14 cellular contexts compared by ENCODE assay signal in the genomic region with DNA sequence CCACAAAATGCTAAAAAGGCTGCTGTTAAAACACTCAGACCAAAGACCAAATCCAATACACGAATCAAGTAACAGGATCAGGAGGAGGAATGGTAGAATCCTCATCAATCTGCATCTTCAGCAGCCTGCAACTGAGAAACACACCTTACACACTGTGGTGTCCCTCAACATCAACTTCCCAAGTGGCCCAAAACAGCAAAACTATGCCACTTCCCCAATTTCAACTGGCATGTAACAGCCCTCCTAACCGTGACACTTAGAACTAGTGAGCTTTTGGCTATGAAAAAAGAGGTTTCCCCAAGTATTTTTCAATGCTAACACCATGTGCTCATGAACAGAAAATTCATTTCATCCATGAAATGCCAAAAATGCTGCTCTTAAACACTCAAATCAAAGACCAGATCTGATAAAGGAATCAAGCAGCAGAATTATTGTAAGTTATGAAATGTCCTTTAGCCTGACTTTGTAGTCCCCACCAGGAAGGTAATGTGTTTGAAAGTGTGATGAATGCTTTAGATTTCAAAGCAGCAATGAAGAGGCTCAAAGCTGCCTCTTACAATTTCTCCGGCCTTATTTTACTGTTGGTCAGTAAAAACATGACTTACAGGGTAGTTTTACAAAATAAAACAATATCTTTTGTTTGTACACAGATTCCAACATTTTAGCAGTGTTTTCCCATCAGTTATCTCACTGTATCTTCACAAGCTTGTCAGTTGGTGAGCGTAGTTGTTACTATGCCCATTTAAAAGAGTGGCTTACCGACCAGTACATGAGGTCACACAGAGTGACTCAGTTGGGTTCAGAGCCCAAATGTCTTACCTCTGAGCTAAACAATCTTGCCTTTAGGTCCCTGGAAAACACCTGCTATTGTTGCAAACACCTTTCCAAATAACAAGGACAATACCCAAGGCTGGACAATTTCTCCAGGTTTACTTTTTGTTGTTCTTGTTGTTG.
DNase-seq lines count a peak whose midpoint lies in the region; ATAC-seq, FAIRE-seq and TF ChIP-seq lines count a peak whose summit lies in the region.
"Had no signal": no experiment of that assay in that cellular context is flagged by ENCODE, and none has a peak within 500 bp of the region (broad histone marks: within the 10 kb centered on the region; RNA-seq: fewer than 3 reads in every experiment).

No MANE protein-coding gene starts in this region.

- TF ChIP-seq CTCF in astrocyte (IDR thresholded peaks at IDR 0.05; ENCODE audit: insufficient read depth, low read depth, low read length) = no peak
- no peak for TF ChIP-seq CTCF in psoas muscle (IDR thresholded peaks at IDR 0.05)

- peaks cover 2% of the 10 kb centered on the region for H3K9me3 Mint-ChIP-seq in astrocyte (ENCODE audit: unreplicated experiment)
- H3K9me3 Mint-ChIP-seq in activated CD4-positive, alpha-beta memory T cell treated with anti-CD3 and anti-CD28 coated beads, Interleukin-2, amount 10 ng/mL, durations not matched to agents 7 days and 5 days = no peaks in the 10 kb centered on the region
- H3K9me3 Mint-ChIP-seq: nephron had no signal

- POLR2A ChIA-PET in activated CD4-positive, alpha-beta memory T cell treated with anti-CD3 and anti-CD28 coated beads, Interleukin-2, amount 10 ng/mL, durations not matched to agents 7 days and 5 days (lab: Charles Lee) = no interaction called here

- H2AFZ ChIP-seq in astrocyte (ENCODE audit: low read depth, low read length) = no peak overlapping the region

- peak overlapping the region; percentile 20 for H3K27ac Mint-ChIP-seq in astrocyte (ENCODE audit: unreplicated experiment)
- H3K27ac Mint-ChIP-seq in activated CD4-positive, alpha-beta memory T cell treated with anti-CD3 and anti-CD28 coated beads, Interleukin-2, amount 10 ng/mL, durations not matched to agents 7 days and 5 days = no peak overlapping the region
- H3K27ac Mint-ChIP-seq: nephron had no signal

- H3K27me3 Mint-ChIP-seq in astrocyte (ENCODE audit: low read depth, unreplicated experiment) = no peaks in the 10 kb centered on the region
- no peaks in the 10 kb centered on the region for H3K27me3 Mint-ChIP-seq in activated CD4-positive, alpha-beta memory T cell treated with anti-CD3 and anti-CD28 coated beads, Interleukin-2, amount 10 ng/mL, durations not matched to agents 7 days and 5 days
- H3K27me3 Mint-ChIP-seq: brain; CD4-positive, alpha-beta memory T cell had no signal

- CTCF ChIA-PET in activated CD4-positive, alpha-beta memory T cell treated with anti-CD3 and anti-CD28 coated beads, Interleukin-2, amount 10 ng/mL, durations not matched to agents 7 days and 5 days (lab: Charles Lee) = interaction anchor here (0.6 kb wide), 1 partner anchor 110 kb away, joined by 4 read pairs; no protein-coding TSS in a partner anchor

- peaks cover 13% of the 10 kb centered on the region for H3K4me1 Mint-ChIP-seq in astrocyte (ENCODE audit: low read depth, unreplicated experiment)
- H3K4me1 Mint-ChIP-seq in activated CD4-positive, alpha-beta memory T cell treated with anti-CD3 and anti-CD28 coated beads, Interleukin-2, amount 10 ng/mL, durations not matched to agents 7 days and 5 days = peaks cover 46% of the 10 kb centered on the region
- H3K4me1 Mint-ChIP-seq: nephron had no signal

- no peaks in the 10 kb centered on the region for H3K79me2 ChIP-seq in astrocyte (ENCODE audit: insufficient read depth, low read length)

- peak; percentile 73 for FAIRE-seq in GM19239 (lab: Jason Lieb, UNC)
- no peak for FAIRE-seq in astrocyte (lab: Jason Lieb, UNC)

- WGBS in psoas muscle, 3 donors = 72 to 83% (median 80%) methylated on average over 5 of the region's 5 CpGs

- H3K36me3 ChIP-seq in astrocyte (ENCODE audit: insufficient read depth, low read length) (no peaks in the 10 kb centered on the region), psoas muscle (ENCODE audit: insufficient read depth in 1 of 2, low read depth in 1 of 2) (no peaks in the 10 kb centered on the region)

- intact Hi-C loops in psoas muscle (cut with DNase I) = no loop called here

- no peaks in the 10 kb centered on the region for H3K27me3 ChIP-seq in astrocyte (ENCODE audit: insufficient read depth, low read length)
- no peaks in the 10 kb centered on the region for H3K27me3 ChIP-seq in psoas muscle (ENCODE audit: insufficient read depth in 3 of 3, low read length in 2 of 3)

- H3K4me2 ChIP-seq in astrocyte (ENCODE audit: low read length) = no peak overlapping the region

- H3K9ac ChIP-seq in astrocyte (ENCODE audit: low read length) = no peak overlapping the region

- no peaks in the 10 kb centered on the region for H3K36me3 Mint-ChIP-seq in astrocyte (ENCODE audit: low read depth, unreplicated experiment)
- peaks cover 40% of the 10 kb centered on the region for H3K36me3 Mint-ChIP-seq in activated CD4-positive, alpha-beta memory T cell treated with anti-CD3 and anti-CD28 coated beads, Interleukin-2, amount 10 ng/mL, durations not matched to agents 7 days and 5 days (ENCODE audit: low read depth)

- no peak overlapping the region for H3K4me3 ChIP-seq in astrocyte (ENCODE audit: insufficient read depth, low read depth, low read length)
- no peak overlapping the region for H3K4me3 ChIP-seq in psoas muscle

- ATAC-seq in psoas muscle = peak in 3 of 4 donors; percentile 47 to 68 (median 65)
- no peak for ATAC-seq in HG02623 (IDR thresholded peaks at IDR 0.05; ENCODE audit: unreplicated experiment)
- ATAC-seq: left lobe of liver had no signal

- no peak overlapping the region for H3K27ac ChIP-seq in astrocyte (ENCODE audit: low read depth, low read length)
- no peak overlapping the region for H3K27ac ChIP-seq in psoas muscle

- DNase-seq in GM19239 (ENCODE audit: insufficient read length, low spot score) = no peak
- DNase-seq in NCI-H226 = peak; percentile 15
- DNase-seq in astrocyte (ENCODE audit: low read depth) = peak; percentile 23
- no peak for DNase-seq in psoas muscle
- no peak for DNase-seq in GM19238 (ENCODE audit: insufficient read length, low spot score)
- no peak for DNase-seq in activated CD4-positive, alpha-beta memory T cell treated with anti-CD3 and anti-CD28 coated beads, Interleukin-2, amount 10 ng/mL, durations not matched to agents 7 days and 5 days
- DNase-seq: CD4-positive, alpha-beta memory T cell; hypothalamus; NCI-H1694 treated with DMSO at 0.1 percent for 48 hours; NCI-H526 had no signal

- H3K9me3 ChIP-seq in astrocyte (ENCODE audit: insufficient read depth, low read depth, low read length) (no peaks in the 10 kb centered on the region), psoas muscle (no peaks in the 10 kb centered on the region)

- H3K4me3 Mint-ChIP-seq in astrocyte (ENCODE audit: unreplicated experiment) = no peak overlapping the region
- H3K4me3 Mint-ChIP-seq in activated CD4-positive, alpha-beta memory T cell treated with anti-CD3 and anti-CD28 coated beads, Interleukin-2, amount 10 ng/mL, durations not matched to agents 7 days and 5 days = no peak overlapping the region
- H3K4me3 Mint-ChIP-seq: brain; CD4-positive, alpha-beta memory T cell; nephron had no signal

- no peaks in the 10 kb centered on the region for H4K20me1 ChIP-seq in astrocyte (ENCODE audit: insufficient read depth, low read length)

- H3K4me1 ChIP-seq in astrocyte (ENCODE audit: insufficient read depth, low read length) = peaks cover 6% of the 10 kb centered on the region
- peaks cover 10% of the 10 kb centered on the region for H3K4me1 ChIP-seq in psoas muscle

Comparison
In these comparisons a context has a peak if more than half of its experiments do, and no peak if none do; other contexts are left out.
1. DNase-seq: peak in NCI-H226 (single experiment) and astrocyte (single experiment); none in GM19239 (single experiment), psoas muscle (0 of 2), GM19238 (single experiment) and activated CD4-positive, alpha-beta memory T cell treated with anti-CD3 and anti-CD28 coated beads, Interleukin-2, amount 10 ng/mL, durations not matched to agents 7 days and 5 days (single experiment).